9 cellular contexts compared by ENCODE assay signal in the genomic region with DNA sequence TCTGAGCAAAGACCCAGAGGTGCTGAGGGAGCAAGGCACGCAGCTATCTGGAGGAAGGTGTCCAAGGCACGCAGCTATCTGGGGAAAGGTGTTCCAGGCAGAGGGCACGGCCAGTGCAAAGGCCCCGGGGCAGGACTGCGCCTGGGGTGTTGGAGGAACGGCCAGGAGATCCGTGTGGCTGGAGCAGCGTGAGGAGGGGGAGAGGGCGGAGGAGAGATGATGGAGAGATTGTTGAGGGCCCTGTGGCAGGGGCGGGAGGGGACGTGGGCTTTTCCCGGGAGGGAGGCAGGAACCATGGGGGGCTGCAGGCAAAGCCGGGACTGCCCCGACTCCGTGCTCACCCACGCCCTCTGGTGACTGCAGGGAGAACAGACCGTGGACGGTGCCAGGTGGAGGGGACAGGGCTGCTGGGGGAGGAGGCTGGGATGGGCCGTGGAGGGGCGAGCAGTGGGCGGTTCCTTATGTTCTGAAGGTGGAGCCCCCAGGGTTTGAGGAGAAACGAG. TPM values are rescaled to one million over a fixed set of nuclear protein-coding genes. Genes with fewer than 3 reads are reported as not detected.
A peak's percentile ranks its signal among the peaks of the same experiment; 100 is the strongest.
DNase-seq lines count a peak whose midpoint lies in the region; ATAC-seq lines count a peak whose summit lies in the region.
"Had no signal": no experiment of that assay in that cellular context is flagged by ENCODE, and none has a peak within 500 bp of the region (broad histone marks: within the 10 kb centered on the region; RNA-seq: fewer than 3 reads in every experiment).

No MANE protein-coding gene starts in this region.

- in situ Hi-C loops in KBM-7 (cut with MboI; ENCODE audit: low pct_unique_long_range_greater_than_20kb, low sequenced_read_pairs), result no loop called here

- peak; percentile 39 for DNase-seq in COLO668 (lab: John Stamatoyannopoulos, UW; ENCODE audit: unreplicated experiment)
- peak; percentile 58 for DNase-seq in KBM-7
- peak; percentile 72 for DNase-seq in activated CD4-positive, alpha-beta T cell treated with anti-CD3 and anti-CD28 coated beads for 48 hours
- DNase-seq in dermis blood vessel endothelial cell, result peak; percentile 70
- peak; percentile 22 for DNase-seq in myocyte (ENCODE audit: low read depth)
- DNase-seq in stimulated activated naive CD4-positive, alpha-beta T cell (lab: John Stamatoyannopoulos, UW), result peak in 5 of 6 experiments; percentile 7 to 54 (median 44)
- no peak for DNase-seq in NCI-H510A (lab: John Stamatoyannopoulos, UW)

- ATAC-seq in HG03135 (IDR thresholded peaks at IDR 0.05; ENCODE audit: unreplicated experiment), result no peak

RNA-seq across cellular contexts. Expression of a gene that starts 13.3 kb away (rescaled TPM):
- total RNA-seq in dermis blood vessel endothelial cell, result 0.05 TPM in 1 of 2 replicates, not detected in the other
- 2.3 and 2.9 TPM in 2 replicates for total RNA-seq in myocyte
- polyA plus RNA-seq in myocyte (2012), result 3.3 TPM
- polyA plus RNA-seq: IgD-negative memory B cell had no signal

RNA-seq across cellular contexts. Expression of a gene that starts 28.9 kb away (rescaled TPM):
- total RNA-seq in dermis blood vessel endothelial cell (56.3 and 109 TPM in 2 replicates), myocyte (4.8 and 7.8 TPM in 2 replicates)
- polyA plus RNA-seq in myocyte (2012), result 90.6 TPM
- polyA plus RNA-seq: IgD-negative memory B cell had no signal

RNA-seq across cellular contexts. Expression of a gene that starts 42.4 kb away (rescaled TPM):
- total RNA-seq in dermis blood vessel endothelial cell (not detected in 2 replicates), myocyte (not detected in 2 replicates)
- not detected for polyA plus RNA-seq in myocyte (2012)
- polyA plus RNA-seq: IgD-negative memory B cell had no signal

RNA-seq across cellular contexts. Expression of a gene that starts 59.6 kb away (rescaled TPM):
- total RNA-seq in dermis blood vessel endothelial cell, result 123 and 212 TPM in 2 replicates
- 89.0 and 105 TPM in 2 replicates for total RNA-seq in myocyte
- polyA plus RNA-seq in myocyte (2012), result 354 TPM
